ENCODE assay signal across 16 cellular contexts in the genomic region with DNA sequence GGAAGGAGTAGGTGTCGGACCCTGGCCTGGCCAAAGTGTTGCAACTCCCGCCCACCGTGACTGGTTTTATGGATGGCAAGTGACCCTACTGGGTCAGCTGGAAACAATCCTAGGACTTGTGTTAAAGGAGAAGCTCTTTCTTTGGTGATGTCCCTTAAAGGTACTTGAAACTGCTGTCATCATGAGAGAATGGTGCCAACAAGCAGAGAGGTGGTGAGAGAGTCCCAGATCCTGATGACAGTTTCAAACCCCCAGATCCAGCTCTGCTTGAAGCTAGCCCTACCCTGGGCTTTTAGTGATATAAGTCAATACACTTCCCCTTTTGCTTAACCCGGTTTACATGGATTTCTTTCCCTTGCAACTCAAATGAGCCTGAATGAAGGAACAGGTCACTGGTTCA.
DNase-seq lines count a peak whose midpoint lies in the region; ATAC-seq, FAIRE-seq and TF ChIP-seq lines count a peak whose summit lies in the region.
"Had no signal": no experiment of that assay in that cellular context is flagged by ENCODE, and none has a peak within 500 bp of the region (broad histone marks: within the 10 kb centered on the region; RNA-seq: fewer than 3 reads in every experiment).

No MANE protein-coding gene starts in this region.

- no TSS peak for BruUV-seq in K562 (replicated peaks; lab: Mats Ljungman, UMichigan)

- no peak overlapping the region for H3K4me2 ChIP-seq in K562 (ENCODE audit: insufficient read depth, low read length)
- H3K4me2 ChIP-seq: GM23338 had no signal

- H3K36me3 ChIP-seq in K562 (ENCODE audit: control insufficient read depth, insufficient read depth, low read length) = no peaks in the 10 kb centered on the region
- peaks cover 0 to 80% (median 36%) of the 10 kb centered on the region in 9 donors for H3K36me3 ChIP-seq in heart left ventricle

- CTCF ChIA-PET in K562 (lab: Yijun Ruan, JAX; ENCODE audit: low intra/inter-chr PET ratio) = no interaction called here

- peaks cover 24 to 57% of the 10 kb centered on the region in 2 experiments for H3K27me3 ChIP-seq in K562 (ENCODE audit: control insufficient read depth in 2 of 2, insufficient read depth in 2 of 2, low read length in 2 of 2)
- no peaks in the 10 kb centered on the region for H3K27me3 ChIP-seq in heart left ventricle

- H3K36me3 Mint-ChIP-seq in nephron progenitor cell (ENCODE audit: low read depth) = peaks cover 77% of the 10 kb centered on the region
- no peaks in the 10 kb centered on the region for H3K36me3 Mint-ChIP-seq in effector memory CD8-positive, alpha-beta T cell (ENCODE audit: insufficient read depth)
- H3K36me3 Mint-ChIP-seq: CD8-positive, alpha-beta memory T cell had no signal

- H3K9me3 Mint-ChIP-seq in nephron progenitor cell = no peaks in the 10 kb centered on the region
- no peaks in the 10 kb centered on the region for H3K9me3 Mint-ChIP-seq in effector memory CD8-positive, alpha-beta T cell
- H3K9me3 Mint-ChIP-seq: CD8-positive, alpha-beta memory T cell; GM23338 had no signal

- no peak overlapping the region for H3K9ac ChIP-seq in K562 (ENCODE audit: insufficient read depth in 1 of 2, low read depth in 2 of 2, low read length in 2 of 2)

- no peak for FAIRE-seq in K562 (lab: Jason Lieb, UNC)
- FAIRE-seq: A204.1 had no signal

- peak overlapping the region; percentile 64 for H3K27ac Mint-ChIP-seq in nephron progenitor cell
- no peak overlapping the region for H3K27ac Mint-ChIP-seq in effector memory CD8-positive, alpha-beta T cell
- H3K27ac Mint-ChIP-seq: B cell; CD8-positive, alpha-beta memory T cell; GM23338 had no signal

- H3K27ac ChIP-seq in C4-2B (peak overlapping the region; percentile 30), K562 (ENCODE audit: extremely low read depth, low read depth, low read length) (no peak overlapping the region), heart left ventricle (no peak overlapping the region)

- H2AFZ ChIP-seq in K562 (ENCODE audit: low read depth, low read length) = no peak overlapping the region
- H2AFZ ChIP-seq: GM23338 had no signal

- intact Hi-C loops in K562 (cut with micrococcal nuclease) = no loop called here
- intact Hi-C loops in heart left ventricle (cut with DNase I) = no loop called here

- no peak for TF ChIP-seq CTCF in C4-2B (conservative IDR thresholded peaks at IDR 0.05)
- no peak for TF ChIP-seq CTCF in K562 (IDR thresholded peaks at IDR 0.05 in 2 of 3, conservative IDR thresholded peaks at IDR 0.05 in 1 of 3; ENCODE audit: insufficient read depth in 2 of 3, low read depth in 1 of 3, low read length in 3 of 3)
- no peak for TF ChIP-seq CTCF in nephron progenitor cell (IDR thresholded peaks at IDR 0.05)
- no peak for TF ChIP-seq CTCF in heart left ventricle (IDR thresholded peaks at IDR 0.05)

- H3K9me3 ChIP-seq in K562 (replicated peaks; ENCODE audit: control insufficient read depth, insufficient read depth, low read depth, low read length) (no peaks in the 10 kb centered on the region), heart left ventricle (no peaks in the 10 kb centered on the region)
- H3K9me3 ChIP-seq: Caco-2 had no signal

- ATAC-seq in K562 = no peak
- ATAC-seq in effector memory CD8-positive, alpha-beta T cell (replicated peaks) = no peak
- no peak for ATAC-seq in heart left ventricle
- no peak for ATAC-seq in GM18858 (IDR thresholded peaks at IDR 0.05; ENCODE audit: unreplicated experiment)
- ATAC-seq: GM23338 had no signal

- in situ Hi-C loops in K562 (cut with MboI) = no loop called here

- no peak for TF ChIP-seq RAD21 in K562 (CRISPR knock-in tag; conservative IDR thresholded peaks at IDR 0.05 in 1 of 2, IDR thresholded peaks at IDR 0.05 in 1 of 2)

- no peak for TF ChIP-seq EP300 in K562 (IDR thresholded peaks at IDR 0.05; ENCODE audit: low read length)

- H3K79me2 ChIP-seq in K562 (ENCODE audit: control insufficient read depth, insufficient read depth, low read length) = no peaks in the 10 kb centered on the region

- no peak overlapping the region for H3K4me3 Mint-ChIP-seq in nephron progenitor cell
- H3K4me3 Mint-ChIP-seq in effector memory CD8-positive, alpha-beta T cell = no peak overlapping the region
- H3K4me3 Mint-ChIP-seq: B cell; CD8-positive, alpha-beta memory T cell; GM23338 had no signal

- H3K9me1 ChIP-seq in K562 (ENCODE audit: control insufficient read depth, insufficient read depth, low read length) = no peaks in the 10 kb centered on the region

- H3K4me1 ChIP-seq in K562 (replicated peaks in 1 of 2; ENCODE audit: control insufficient read depth in 2 of 2, insufficient read depth in 2 of 2, low read length in 2 of 2) (no peaks in the 10 kb centered on the region; a peak in 1 of 5 replicates), heart left ventricle (peaks cover 0 to 11% (median 0%) of the 10 kb centered on the region in 12 donors)

- H3K27me3 Mint-ChIP-seq in nephron progenitor cell (ENCODE audit: low read depth, poor library complexity) = no peaks in the 10 kb centered on the region
- peaks cover 20 to 40% of the 10 kb centered on the region in 2 donors for H3K27me3 Mint-ChIP-seq in effector memory CD8-positive, alpha-beta T cell

- POLR2A ChIA-PET in K562 (lab: Yijun Ruan, JAX) = interaction anchor here (0.7 kb wide), 1 partner anchor 9 kb away, joined by 3 read pairs; no protein-coding TSS in a partner anchor

- H3K4me1 Mint-ChIP-seq in nephron progenitor cell = peaks cover 30% of the 10 kb centered on the region
- no peaks in the 10 kb centered on the region for H3K4me1 Mint-ChIP-seq in effector memory CD8-positive, alpha-beta T cell (ENCODE audit: low read depth in 2 of 2)
- H3K4me1 Mint-ChIP-seq: B cell; CD8-positive, alpha-beta memory T cell; GM23338 had no signal

- H4K20me1 ChIP-seq in K562 (replicated peaks; ENCODE audit: control insufficient read depth, insufficient read depth, low read length) = no peaks in the 10 kb centered on the region

- WGBS in K562 (ENCODE audit: insufficient coverage, low coverage, missing lambda C conversion rate) = 3% methylated on average over 4 of the region's 4 CpGs
- WGBS in heart left ventricle, 4 donors = 64 to 97% (median 86%) methylated on average over 4 of the region's 4 CpGs

- TF ChIP-seq POLR2A in K562 (conservative IDR thresholded peaks at IDR 0.05) (no peak), heart left ventricle (IDR thresholded peaks at IDR 0.05) (no peak)

- DNase-seq in OCI-M1 (lab: John Stamatoyannopoulos, UW) = peak; percentile 6
- DNase-seq in K562 (ENCODE audit: extremely low read depth in 1 of 4, low spot score in 3 of 4) = no peak
- DNase-seq in nephron progenitor cell = no peak
- DNase-seq in NCI-H1436 treated with DMSO at 0.1 percent for 48 hours (lab: John Stamatoyannopoulos, UW) = no peak
- no peak for DNase-seq in effector memory CD8-positive, alpha-beta T cell
- DNase-seq in heart left ventricle = no peak
- DNase-seq: Caco-2; CD8-positive, alpha-beta memory T cell; DMS53; GF-D8; H7 had no signal

- H3K4me3 ChIP-seq in K562 (no peak overlapping the region), heart left ventricle (no peak overlapping the region)
- H3K4me3 ChIP-seq: GM23338 had no signal

TF ChIP-seq in K562, 482 proteins besides CTCF, POLR2A, EP300 and RAD21:
- TF ChIP-seq SPI1 (IDR thresholded peaks at IDR 0.05; ENCODE audit: borderline replicate concordance, low read depth, low read length) = 0 out of 2 replicates have a peak, but pooled peaks have one; percentile 5
- no peak for TF ChIP-seq JUN (IDR thresholded peaks at IDR 0.05; ENCODE audit: borderline replicate concordance, low read depth, low read length)
- no peak for TF ChIP-seq JUN (CRISPR knock-in tag; IDR thresholded peaks at IDR 0.05; ENCODE audit: borderline replicate concordance)
TF ChIP-seq in K562: peak in this region for 1.
